In the genomic region with DNA sequence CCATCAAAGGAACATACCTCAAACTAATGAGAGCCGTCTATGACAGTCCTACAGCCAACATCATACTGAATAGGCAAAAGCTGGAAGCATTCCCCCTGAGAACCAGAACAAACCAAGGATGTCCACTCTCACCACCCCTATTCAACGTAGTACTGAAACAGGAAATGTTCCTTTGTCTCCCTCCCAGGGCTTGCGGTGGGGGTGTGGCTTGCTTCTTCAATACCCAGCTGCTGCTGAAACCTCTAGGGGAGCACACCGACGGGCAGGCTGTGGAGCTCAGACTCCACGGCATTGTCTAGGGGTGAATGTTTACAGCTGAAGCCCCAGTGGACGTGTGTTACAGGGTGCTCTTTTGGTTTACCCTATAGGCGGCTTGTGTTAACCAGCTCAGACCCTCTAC, we compare ENCODE assay signal across 15 cellular contexts. TPM values are rescaled to one million over a fixed set of nuclear protein-coding genes. Genes with fewer than 3 reads are reported as not detected.
DNase-seq lines count a peak whose midpoint lies in the region; ATAC-seq and TF ChIP-seq lines count a peak whose summit lies in the region.
"Had no signal": no experiment of that assay in that cellular context is flagged by ENCODE, and none has a peak within 500 bp of the region (broad histone marks: within the 10 kb centered on the region; RNA-seq: fewer than 3 reads in every experiment).

No MANE protein-coding gene starts in this region.

- TF ChIP-seq CTCF in endothelial cell (IDR thresholded peaks at IDR 0.05; ENCODE audit: unreplicated experiment) = no peak
- no peak for TF ChIP-seq CTCF in psoas muscle (IDR thresholded peaks at IDR 0.05)
- no peak for TF ChIP-seq CTCF in ascending aorta (IDR thresholded peaks at IDR 0.05)

- H3K4me1 ChIP-seq in psoas muscle (no peaks in the 10 kb centered on the region), ascending aorta (no peaks in the 10 kb centered on the region)
- H3K4me1 ChIP-seq: testis had no signal

- H3K36me3 Mint-ChIP-seq in endothelial cell (ENCODE audit: low read depth, unreplicated experiment) = peaks cover 39% of the 10 kb centered on the region

- H3K27ac ChIP-seq in psoas muscle (no peak overlapping the region), ascending aorta (no peak overlapping the region)
- H3K27ac ChIP-seq: foreskin keratinocyte, KMS-11, testis had no signal

- intact Hi-C loops in psoas muscle (cut with DNase I) (no loop called here), ascending aorta (cut with DNase I) (no loop called here)

- ATAC-seq in GM19438 (IDR thresholded peaks at IDR 0.05; ENCODE audit: low read depth, unreplicated experiment) = peak; percentile 68
- ATAC-seq in HG03378 (IDR thresholded peaks at IDR 0.05; ENCODE audit: unreplicated experiment) = peak; percentile 57
- ATAC-seq in psoas muscle = no peak
- ATAC-seq in GM21528 (IDR thresholded peaks at IDR 0.05; ENCODE audit: low FRiP score, unreplicated experiment) = no peak
- ATAC-seq: foreskin keratinocyte, HCT116, T-helper 17 cell had no signal

- no peaks in the 10 kb centered on the region for H3K27me3 ChIP-seq in psoas muscle (ENCODE audit: insufficient read depth in 3 of 3, low read length in 2 of 3)
- no peaks in the 10 kb centered on the region for H3K27me3 ChIP-seq in ascending aorta
- H3K27me3 ChIP-seq: foreskin keratinocyte, testis had no signal

- H3K27ac Mint-ChIP-seq in endothelial cell (ENCODE audit: unreplicated experiment) = peak overlapping the region; percentile 84

- no peak overlapping the region for H3K4me3 Mint-ChIP-seq in endothelial cell (ENCODE audit: unreplicated experiment)
- H3K4me3 Mint-ChIP-seq: neural crest cell, T-helper 17 cell had no signal

- H3K9me3 Mint-ChIP-seq in endothelial cell (ENCODE audit: unreplicated experiment) = no peaks in the 10 kb centered on the region

- H3K9me3 ChIP-seq in psoas muscle (no peaks in the 10 kb centered on the region), ascending aorta (no peaks in the 10 kb centered on the region)
- H3K9me3 ChIP-seq: testis had no signal

- H3K4me3 ChIP-seq in psoas muscle = peak overlapping the region; percentile 1
- no peak overlapping the region for H3K4me3 ChIP-seq in ascending aorta
- H3K4me3 ChIP-seq: testis had no signal

- H3K36me3 ChIP-seq in psoas muscle (ENCODE audit: insufficient read depth in 1 of 2, low read depth in 1 of 2) = peaks cover 5 to 22% of the 10 kb centered on the region in 2 donors
- H3K36me3 ChIP-seq in ascending aorta = peaks cover 9 to 47% of the 10 kb centered on the region in 2 donors

- peaks cover 26% of the 10 kb centered on the region for H3K4me1 Mint-ChIP-seq in endothelial cell (ENCODE audit: unreplicated experiment)

- DNase-seq in endothelial cell (ENCODE audit: low spot score) (peak; percentile 46), psoas muscle (peak in 1 of 2 donors; percentile 28), ascending aorta (ENCODE audit: low spot score in 2 of 2) (no peak), UCSD-AML1 (lab: John Stamatoyannopoulos, UW; ENCODE audit: unreplicated experiment) (no peak)
- DNase-seq: activated CD4-positive, alpha-beta T cell treated with anti-CD3 and anti-CD28 coated beads, Interleukin-2, amount 50 U/mL, for 4 hours; foreskin keratinocyte; NCI-H1930; T-helper 17 cell; testis had no signal

- peaks cover 2% of the 10 kb centered on the region for H3K27me3 Mint-ChIP-seq in endothelial cell (ENCODE audit: unreplicated experiment)
- H3K27me3 Mint-ChIP-seq: T-helper 17 cell had no signal

- 73 to 83% (median 77%) methylated on average over 8 of the region's 8 CpGs for WGBS in psoas muscle, 3 donors

RNA-seq across cellular contexts. Expression of a gene that starts 30.5 kb away (rescaled TPM):
- 0.10 TPM for total RNA-seq in endothelial cell (ENCODE audit: unreplicated experiment)
- total RNA-seq in psoas muscle = under 1 TPM in 2 of 4 donors, not detected in 2; 0.15 to 0.19 TPM
- polyA plus RNA-seq in psoas muscle = under 1 TPM; 0.03 to 0.16 (median 0.15) TPM
- total RNA-seq in ascending aorta = not detected
- total RNA-seq: foreskin keratinocyte had no signal
- polyA plus RNA-seq: foreskin keratinocyte had no signal

Comparison
In these comparisons a context has a peak if more than half of its experiments do, and no peak if none do; other contexts are left out.
1. ATAC-seq: peak in GM19438 (single experiment) and HG03378 (single experiment); none in psoas muscle (0 of 4) and GM21528 (single experiment).